9 cellular contexts compared by ENCODE assay signal in genomic region chrX:134026732-134027311, GRCh38. TPM values are rescaled to one million over a fixed set of nuclear protein-coding genes. Genes with fewer than 3 reads are reported as not detected.
A peak's percentile ranks its signal among the peaks of the same experiment; 100 is the strongest.
DNase-seq lines count a peak whose midpoint lies in the region; ATAC-seq, FAIRE-seq and TF ChIP-seq lines count a peak whose summit lies in the region.
"Had no signal": no experiment of that assay in that cellular context is flagged by ENCODE, and none has a peak within 500 bp of the region (broad histone marks: within the 10 kb centered on the region; RNA-seq: fewer than 3 reads in every experiment).

No MANE protein-coding gene starts in this region.

- H3K56ac ChIP-seq in mesendoderm (ENCODE audit: low read length): peak overlapping the region; percentile 56

- peak overlapping the region; percentile 56 for H3K4me2 ChIP-seq in mesendoderm (ENCODE audit: low read length)

- no peak overlapping the region for H2AK5ac ChIP-seq in mesendoderm (ENCODE audit: low read length)

- H3K27ac Mint-ChIP-seq in Caco-2 (ENCODE audit: unreplicated experiment) (peak overlapping the region; percentile 73), endodermal cell (peak overlapping the region; percentile 81)

- no peaks in the 10 kb centered on the region for H3K27me3 ChIP-seq in Caco-2 (replicated peaks; ENCODE audit: control insufficient read depth, insufficient read depth, low read length)
- no peaks in the 10 kb centered on the region for H3K27me3 ChIP-seq in H7 (ENCODE audit: control insufficient read depth, insufficient read depth, low read length)
- no peaks in the 10 kb centered on the region for H3K27me3 ChIP-seq in endodermal cell (ENCODE audit: control insufficient read depth, insufficient read depth, low read length, poor library complexity, severe bottlenecking)
- H3K27me3 ChIP-seq in mesendoderm (ENCODE audit: insufficient read depth, low read length, poor library complexity): no peaks in the 10 kb centered on the region
- H3K27me3 ChIP-seq: SJSA1 had no signal

- H3K4me1 Mint-ChIP-seq in Caco-2 (ENCODE audit: low read depth, unreplicated experiment): peaks cover 6% of the 10 kb centered on the region
- H3K4me1 Mint-ChIP-seq in endodermal cell: peaks cover 6% of the 10 kb centered on the region

- no peak overlapping the region for H2BK5ac ChIP-seq in mesendoderm (ENCODE audit: low read length)

- TF ChIP-seq CTCF in Caco-2 (IDR thresholded peaks at IDR 0.05; ENCODE audit: insufficient read depth in 1 of 2, low read depth in 1 of 2, low read length in 1 of 2, severe bottlenecking in 1 of 2, unreplicated experiment in 1 of 2) (peak in 1 of 2 experiments; percentile 44), endodermal cell (conservative IDR thresholded peaks at IDR 0.05) (peak; percentile 85)

- H3K9me3 ChIP-seq in Caco-2 (no peaks in the 10 kb centered on the region), endodermal cell (ENCODE audit: control insufficient read depth, low read length) (no peaks in the 10 kb centered on the region)
- H3K9me3 ChIP-seq: SJSA1 had no signal

- H2BK120ac ChIP-seq in mesendoderm (ENCODE audit: low read depth, low read length): no peak overlapping the region

- no peak overlapping the region for H4K8ac ChIP-seq in mesendoderm (ENCODE audit: low read depth, low read length)

- H3K23ac ChIP-seq in mesendoderm (ENCODE audit: low read length): no peak overlapping the region

- H3K27me3 Mint-ChIP-seq in Caco-2 (ENCODE audit: insufficient read depth, unreplicated experiment) (no peaks in the 10 kb centered on the region), endodermal cell (ENCODE audit: insufficient read depth) (no peaks in the 10 kb centered on the region)

- no peaks in the 10 kb centered on the region for H3K36me3 ChIP-seq in Caco-2 (ENCODE audit: control insufficient read depth, insufficient read depth, low read length)
- H3K36me3 ChIP-seq in H7 (replicated peaks; ENCODE audit: control insufficient read depth, insufficient read depth, low read length): no peaks in the 10 kb centered on the region
- no peaks in the 10 kb centered on the region for H3K36me3 ChIP-seq in endodermal cell (ENCODE audit: control insufficient read depth, insufficient read depth, low read length)
- no peaks in the 10 kb centered on the region for H3K36me3 ChIP-seq in mesendoderm (ENCODE audit: control insufficient read depth, insufficient read depth, low read length)
- H3K36me3 ChIP-seq: SJSA1 had no signal

- H3K79me1 ChIP-seq in mesendoderm (ENCODE audit: low read length): no peaks in the 10 kb centered on the region

- intact Hi-C loops in Caco-2 (cut with micrococcal nuclease; ENCODE audit: unreplicated experiment): loop anchor here (1.0 kb wide), 1 partner anchor 235 kb away; no protein-coding TSS in a partner anchor

- ATAC-seq in HG02798 (IDR thresholded peaks at IDR 0.05; ENCODE audit: poor library complexity, unreplicated experiment): no peak
- no peak for ATAC-seq in HG03139 (IDR thresholded peaks at IDR 0.05; ENCODE audit: unreplicated experiment)

- CTCF ChIA-PET in Caco-2 (lab: Charles Lee): interaction anchor here (0.6 to 2.0 kb wide), 14 partner anchors 12 to 268 kb away, joined by 3 to 14 read pairs (median 4); partner anchors contain the start of gene GPC3

- H3K4ac ChIP-seq in mesendoderm (ENCODE audit: low read depth, low read length): no peak overlapping the region

- no peak overlapping the region for H2BK15ac ChIP-seq in mesendoderm (replicated peaks; ENCODE audit: low read depth)

- H3K79me2 ChIP-seq in mesendoderm (ENCODE audit: control insufficient read depth, insufficient read depth, low read length): no peaks in the 10 kb centered on the region

- H4K5ac ChIP-seq in mesendoderm (ENCODE audit: low read length): no peak overlapping the region

- no peak overlapping the region for H3K18ac ChIP-seq in mesendoderm (ENCODE audit: low read length)

- H3K9ac ChIP-seq in endodermal cell (ENCODE audit: extremely low read depth, low read length, poor library complexity, severe bottlenecking) (no peak overlapping the region), mesendoderm (ENCODE audit: low read length) (no peak overlapping the region)

- WGBS in endodermal cell (ENCODE audit: insufficient coverage in 1 of 2, insufficient read length in 1 of 2), 2 experiments: 8 to 27% methylated on average over 3 to 9 of the region's 10 CpGs
- no CpG with 5 or more reads among the region's 10 CpGs for WGBS in mesendoderm (ENCODE audit: extremely low coverage, insufficient coverage, low lambda C conversion rate)

- POLR2A ChIA-PET in Caco-2 (lab: Charles Lee): no interaction called here

- H3K4me3 ChIP-seq in Caco-2 (ENCODE audit: low read depth, low read length) (peak overlapping the region; percentile 16), H7 (ENCODE audit: insufficient read depth, low read depth, low read length) (peak overlapping the region; percentile 10), endodermal cell (ENCODE audit: low read length) (peak overlapping the region; percentile 45), mesendoderm (ENCODE audit: low read length) (no peak overlapping the region)
- H3K4me3 ChIP-seq: SJSA1 had no signal

- H3K36me3 Mint-ChIP-seq in Caco-2 (ENCODE audit: insufficient read depth, unreplicated experiment) (peaks cover 5% of the 10 kb centered on the region), endodermal cell (ENCODE audit: low read depth) (no peaks in the 10 kb centered on the region)

- DNase-seq in Caco-2: peak; percentile 78 to 80
- peak; percentile 48 for DNase-seq in H7
- peak; percentile 83 for DNase-seq in endodermal cell
- peak; percentile 86 for DNase-seq in mesendoderm
- DNase-seq in urothelium cell line (ENCODE audit: low spot score): peak; percentile 21

- no peak overlapping the region for H3K27ac ChIP-seq in endodermal cell (ENCODE audit: low read depth, low read length)
- H3K27ac ChIP-seq in mesendoderm (ENCODE audit: low read depth, low read length): no peak overlapping the region
- H3K27ac ChIP-seq: SJSA1 had no signal

- peak; percentile 76 for FAIRE-seq in TTC549 (lab: Jason Lieb, UNC)
- no peak for FAIRE-seq in urothelium cell line (lab: Jason Lieb, UNC)

- H3K4me3 Mint-ChIP-seq in Caco-2 (ENCODE audit: unreplicated experiment) (peak overlapping the region; percentile 76), endodermal cell (peak overlapping the region; percentile 47)

- H3K4me1 ChIP-seq in Caco-2 (no peaks in the 10 kb centered on the region), endodermal cell (ENCODE audit: control insufficient read depth, insufficient read depth, low read length) (no peaks in the 10 kb centered on the region), mesendoderm (ENCODE audit: control insufficient read depth, low read depth, low read length) (no peaks in the 10 kb centered on the region)
- H3K4me1 ChIP-seq: SJSA1 had no signal

- BruUV-seq in Caco-2 (replicated peaks; lab: Mats Ljungman, UMichigan): no TSS peak

- H3K9me3 Mint-ChIP-seq in Caco-2 (ENCODE audit: unreplicated experiment): no peaks in the 10 kb centered on the region
- H3K9me3 Mint-ChIP-seq in endodermal cell: no peaks in the 10 kb centered on the region

RNA-seq across cellular contexts. Expression of gene GPC3, which starts 41.4 kb away (rescaled TPM):
- total RNA-seq in Caco-2 (2022): 233 and 266 TPM in 2 replicates
- total RNA-seq in H7 (2014; rRNA removed; shearing (Covaris generic)): 73.2 and 81.0 TPM in 2 replicates
- total RNA-seq in endodermal cell: 100 to 1,000 TPM in 1 of 2 donors, 10 to 100 TPM in 1; 39.5 to 125 TPM
- 138 TPM for polyA plus RNA-seq in endodermal cell (2013, experiment 1 of 2)
- 116 TPM for polyA plus RNA-seq in endodermal cell (2013, experiment 2 of 2)
- polyA plus RNA-seq in mesendoderm (2013, experiment 1 of 2): 16.0 TPM
- 15.7 TPM for polyA plus RNA-seq in mesendoderm (2013, experiment 2 of 2)

Comparison
In these comparisons a context has a peak if more than half of its experiments do, and no peak if none do; other contexts are left out.
1. DNase-seq: peak in every context shown above with its lines; median percentile 86 in mesendoderm; 83 in endodermal cell; 79 in Caco-2; 48 in H7; 21 in urothelium cell line.